In genomic region chr2:216082805-216083204, GRCh38 we compare ENCODE assay signal across 8 cellular contexts. TPM values are rescaled to one million over a fixed set of nuclear protein-coding genes. Genes with fewer than 3 reads are reported as not detected.
A peak's percentile ranks its signal among the peaks of the same experiment; 100 is the strongest.
DNase-seq lines count a peak whose midpoint lies in the region; ATAC-seq and TF ChIP-seq lines count a peak whose summit lies in the region.

No MANE protein-coding gene starts in this region.

- DNase-seq in cardiac septum (ENCODE audit: low spot score) (peak; percentile 80), left ventricle myocardium inferior (no peak), OCI-M1 (lab: John Stamatoyannopoulos, UW) (peak; percentile 26), glomerular visceral epithelial cell (ENCODE audit: extremely low spot score) (peak; percentile 50), breast epithelium (ENCODE audit: low spot score in 2 of 2) (no peak), HUDEP-2 (lab: John Stamatoyannopoulos, UW; ENCODE audit: unreplicated experiment in 76 of 76) (no peak)
- DNase-seq in stimulated activated naive CD8-positive, alpha-beta T cell treated with anti-CD3 and anti-CD28 coated beads, Interleukin-15, amount 100 ng/mL, for 72 hours = no peak

- no peak overlapping the region for H3K27ac ChIP-seq in left ventricle myocardium inferior (replicated peaks)
- H3K27ac ChIP-seq in breast epithelium = no peak overlapping the region

- H3K4me1 ChIP-seq in left ventricle myocardium inferior (peaks cover 19% of the 10 kb centered on the region), breast epithelium (no peaks in the 10 kb centered on the region)

- H3K27ac Mint-ChIP-seq in stimulated activated naive CD8-positive, alpha-beta T cell treated with anti-CD3 and anti-CD28 coated beads, Interleukin-15, amount 100 ng/mL, for 72 hours = no peak overlapping the region

- H3K4me3 ChIP-seq in left ventricle myocardium inferior (no peak overlapping the region), breast epithelium (no peak overlapping the region)

- H3K9me3 Mint-ChIP-seq in stimulated activated naive CD8-positive, alpha-beta T cell treated with anti-CD3 and anti-CD28 coated beads, Interleukin-15, amount 100 ng/mL, for 72 hours = no peaks in the 10 kb centered on the region

- ATAC-seq in stimulated activated naive CD8-positive, alpha-beta T cell treated with anti-CD3 and anti-CD28 coated beads, Interleukin-15, amount 100 ng/mL, for 72 hours = no peak
- no peak for ATAC-seq in GM21381 (IDR thresholded peaks at IDR 0.05; ENCODE audit: unreplicated experiment)

- H3K36me3 ChIP-seq in left ventricle myocardium inferior (no peaks in the 10 kb centered on the region), breast epithelium (no peaks in the 10 kb centered on the region)

- H3K9me3 ChIP-seq in left ventricle myocardium inferior (replicated peaks) (no peaks in the 10 kb centered on the region), breast epithelium (no peaks in the 10 kb centered on the region)

- TF ChIP-seq CTCF in left ventricle myocardium inferior (IDR thresholded peaks at IDR 0.05; ENCODE audit: borderline replicate concordance) (no peak), breast epithelium (IDR thresholded peaks at IDR 0.05) (no peak)

- TF ChIP-seq POLR2A in breast epithelium (IDR thresholded peaks at IDR 0.05) = no peak

- H3K27me3 ChIP-seq in left ventricle myocardium inferior (ENCODE audit: low read depth) (no peaks in the 10 kb centered on the region), breast epithelium (no peaks in the 10 kb centered on the region)

- peaks cover 63% of the 10 kb centered on the region for H3K4me1 Mint-ChIP-seq in stimulated activated naive CD8-positive, alpha-beta T cell treated with anti-CD3 and anti-CD28 coated beads, Interleukin-15, amount 100 ng/mL, for 72 hours

- intact Hi-C loops in cardiac septum (cut with DNase I) (no loop called here), left ventricle myocardium inferior (cut with micrococcal nuclease) (no loop called here), breast epithelium (cut with DNase I; ENCODE audit: low total_unique reads) (no loop called here)

- no peaks in the 10 kb centered on the region for H3K27me3 Mint-ChIP-seq in stimulated activated naive CD8-positive, alpha-beta T cell treated with anti-CD3 and anti-CD28 coated beads, Interleukin-15, amount 100 ng/mL, for 72 hours

- H3K4me3 Mint-ChIP-seq in stimulated activated naive CD8-positive, alpha-beta T cell treated with anti-CD3 and anti-CD28 coated beads, Interleukin-15, amount 100 ng/mL, for 72 hours = peak overlapping the region; percentile 87 to 97

RNA-seq across cellular contexts. Expression of gene TMEM169, which starts 1.1 kb away (rescaled TPM):
- total RNA-seq in cardiac septum = 0.22 TPM
- total RNA-seq in left ventricle myocardium inferior = 0.25 TPM
- total RNA-seq in breast epithelium = 1 to 10 TPM in 1 of 3 donors, under 1 TPM in 1, not detected in 1; 0.29 to 1.3 TPM

RNA-seq across cellular contexts. Expression of gene PECR, which starts 1.2 kb away (rescaled TPM):
- total RNA-seq in cardiac septum (1.8 TPM), left ventricle myocardium inferior (4.0 TPM), breast epithelium (10 to 100 TPM in 2 of 3 donors, 1 to 10 TPM in 1; 6.3 to 62.7 (median 10.2) TPM)

RNA-seq across cellular contexts. Expression of gene XRCC5, which starts 26.3 kb away (rescaled TPM):
- total RNA-seq in cardiac septum = 107 TPM
- total RNA-seq in left ventricle myocardium inferior = 110 TPM
- total RNA-seq in breast epithelium = 100 to 1,000 TPM; 134 to 227 (median 188) TPM

Comparison
In these comparisons a context has a peak if more than half of its experiments do, and no peak if none do; other contexts are left out.
1. DNase-seq: peak in cardiac septum (single experiment), OCI-M1 (single experiment) and glomerular visceral epithelial cell (single experiment); none in left ventricle myocardium inferior (single experiment), stimulated activated naive CD8-positive, alpha-beta T cell treated with anti-CD3 and anti-CD28 coated beads, Interleukin-15, amount 100 ng/mL, for 72 hours (0 of 2), breast epithelium (0 of 2) and HUDEP-2 (0 of 76).